Comparison of ENCODE assay signal across 18 cellular contexts in the genomic region with DNA sequence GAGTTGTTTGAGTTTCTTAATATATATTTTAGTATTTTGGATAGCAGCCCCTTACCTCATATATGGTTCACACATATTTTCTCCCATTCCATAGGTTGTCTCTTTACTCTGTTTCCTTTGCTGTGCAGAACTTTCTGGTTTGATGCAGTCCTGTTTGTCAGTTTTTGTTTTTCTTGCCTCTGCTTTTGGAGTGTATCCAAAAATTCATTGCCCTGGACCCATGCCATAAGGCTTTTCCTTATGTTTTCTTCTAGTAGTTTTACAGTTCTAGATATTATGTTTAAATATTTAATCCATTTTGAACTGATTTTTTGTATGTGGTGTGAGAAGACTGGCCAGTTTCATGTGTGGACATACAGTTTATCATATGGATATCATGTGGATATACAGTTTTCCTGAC. TPM values are rescaled to one million over a fixed set of nuclear protein-coding genes. Genes with fewer than 3 reads are reported as not detected.
DNase-seq lines count a peak whose midpoint lies in the region; ATAC-seq, FAIRE-seq and TF ChIP-seq lines count a peak whose summit lies in the region.
"Had no signal": no experiment of that assay in that cellular context is flagged by ENCODE, and none has a peak within 500 bp of the region (broad histone marks: within the 10 kb centered on the region; RNA-seq: fewer than 3 reads in every experiment).

No MANE protein-coding gene starts in this region.

- H3K9me3 ChIP-seq in K562 (replicated peaks; ENCODE audit: control insufficient read depth, insufficient read depth, low read depth, low read length): peaks cover 7% of the 10 kb centered on the region
- H3K9me3 ChIP-seq: BE2C had no signal

- intact Hi-C loops in K562 (cut with micrococcal nuclease): no loop called here

- no peaks in the 10 kb centered on the region for H3K4me1 ChIP-seq in K562 (replicated peaks in 1 of 2; ENCODE audit: control insufficient read depth in 2 of 2, insufficient read depth in 2 of 2, low read length in 2 of 2)
- H3K4me1 ChIP-seq: A549, BE2C had no signal

- TF ChIP-seq CTCF in K562 (IDR thresholded peaks at IDR 0.05 in 2 of 3, conservative IDR thresholded peaks at IDR 0.05 in 1 of 3; ENCODE audit: insufficient read depth in 2 of 3, low read depth in 1 of 3, low read length in 3 of 3): no peak
- no peak for TF ChIP-seq CTCF in fibroblast of pulmonary artery (IDR thresholded peaks at IDR 0.05; ENCODE audit: low read length, missing control alignments)
- no peak for TF ChIP-seq CTCF in retinal pigment epithelial cell (conservative IDR thresholded peaks at IDR 0.05; ENCODE audit: low read depth, low read length)

- no TSS peak for BruUV-seq in K562 (replicated peaks; lab: Mats Ljungman, UMichigan)

- no peak for TF ChIP-seq RAD21 in K562 (CRISPR knock-in tag; conservative IDR thresholded peaks at IDR 0.05 in 1 of 2, IDR thresholded peaks at IDR 0.05 in 1 of 2)

- no peak for DNase-seq in K562 (ENCODE audit: extremely low read depth in 1 of 4, low spot score in 3 of 4)
- DNase-seq in dermis blood vessel endothelial cell: peak; percentile 43
- peak; percentile 35 for DNase-seq in fibroblast of pulmonary artery (ENCODE audit: low read depth)
- peak; percentile 3 for DNase-seq in retinal pigment epithelial cell (ENCODE audit: low read depth)
- DNase-seq in cerebellar cortex (ENCODE audit: low spot score): no peak
- DNase-seq in cortex of kidney (lab: John Stamatoyannopoulos, UW): no peak
- DNase-seq: BE2C; CD4-positive, alpha-beta memory T cell; DMS153; GF-D8; HCEC 1CT; HFFc6 had no signal

- POLR2A ChIA-PET in K562 (lab: Yijun Ruan, JAX): no interaction called here

- in situ Hi-C loops in K562 (cut with MboI): no loop called here

- H3K9ac ChIP-seq in K562 (ENCODE audit: insufficient read depth in 1 of 2, low read depth in 2 of 2, low read length in 2 of 2): no peak overlapping the region

- FAIRE-seq in K562 (lab: Jason Lieb, UNC): no peak
- FAIRE-seq: A549, D721Med, GM19239 had no signal

- no peak overlapping the region for H2AFZ ChIP-seq in K562 (ENCODE audit: low read depth, low read length)

- no peak for TF ChIP-seq EP300 in K562 (IDR thresholded peaks at IDR 0.05; ENCODE audit: low read length)

- CTCF ChIA-PET in K562 (lab: Yijun Ruan, JAX; ENCODE audit: low intra/inter-chr PET ratio): no interaction called here

- H3K79me2 ChIP-seq in K562 (ENCODE audit: control insufficient read depth, insufficient read depth, low read length): peaks cover 20% of the 10 kb centered on the region; the same call in 2 of the 3 replicates

- no peak for TF ChIP-seq POLR2A in K562 (conservative IDR thresholded peaks at IDR 0.05)

- ATAC-seq in K562: no peak
- no peak for ATAC-seq in activated CD4-positive, CD25-positive, alpha-beta regulatory T cell treated with anti-CD3 and anti-CD28 coated beads, Interleukin-2, amount 50 U/mL, for 24 hours
- ATAC-seq: A549 had no signal

- no peak overlapping the region for H3K4me3 ChIP-seq in K562
- no peak overlapping the region for H3K4me3 ChIP-seq in fibroblast of pulmonary artery (replicated peaks; ENCODE audit: low read depth, low read length)
- no peak overlapping the region for H3K4me3 ChIP-seq in retinal pigment epithelial cell (ENCODE audit: low read length)
- H3K4me3 ChIP-seq: A549 had no signal

- H4K20me1 ChIP-seq in K562 (replicated peaks; ENCODE audit: control insufficient read depth, insufficient read depth, low read length): no peaks in the 10 kb centered on the region

- no peak overlapping the region for H3K27ac ChIP-seq in K562 (ENCODE audit: extremely low read depth, low read depth, low read length)
- H3K27ac ChIP-seq: A549, C4-2B, HL-60 had no signal

- no peaks in the 10 kb centered on the region for H3K27me3 ChIP-seq in K562 (ENCODE audit: control insufficient read depth in 2 of 2, insufficient read depth in 2 of 2, low read length in 2 of 2)
- H3K27me3 ChIP-seq: BE2C had no signal

- H3K4me2 ChIP-seq in K562 (ENCODE audit: insufficient read depth, low read length): no peak overlapping the region
- H3K4me2 ChIP-seq: A549 had no signal

- H3K36me3 ChIP-seq in K562 (ENCODE audit: control insufficient read depth, insufficient read depth, low read length): peaks cover 70% of the 10 kb centered on the region

- no peaks in the 10 kb centered on the region for H3K9me1 ChIP-seq in K562 (ENCODE audit: control insufficient read depth, insufficient read depth, low read length)

TF ChIP-seq in K562, 482 proteins besides CTCF, POLR2A, EP300 and RAD21:
- TF ChIP-seq NFIC (IDR thresholded peaks at IDR 0.05): peak; percentile 53
- no peak for TF ChIP-seq SMAD1 (IDR thresholded peaks at IDR 0.05; ENCODE audit: low read depth, low read length, partially characterized antibody)

RNA-seq across cellular contexts. Expression of gene NUDT6, which starts 58.5 kb away (rescaled TPM):
- 8.0 and 16.1 TPM in 2 replicates for total RNA-seq in K562 (2011; cell fraction: chromatin; rRNA removed; ENCODE audit: low replicate concordance)
- 4.2 and 5.0 TPM in 2 replicates for total RNA-seq in K562 (2011; cell fraction: nucleolus; rRNA removed)
- total RNA-seq in K562 (2011; cell fraction: nucleoplasm; rRNA removed): 9.4 and 12.9 TPM in 2 replicates
- 7.8 and 13.1 TPM in 2 replicates for total RNA-seq in K562 (2014; rRNA removed)
- 12.5 and 13.3 TPM in 2 replicates for total RNA-seq in K562 (2014; rRNA removed; fragmentation: Illumina TruSeq; extraction: Trizol)
- total RNA-seq in K562 (2015; rRNA removed; fragmentation: Illumina TruSeq; extraction: Trizol): 14.7 and 16.4 TPM in 2 replicates
- total RNA-seq in K562 (2021): 9.4 and 9.5 TPM in 2 replicates
- polyA plus RNA-seq in K562 (2011; rRNA removed): 11.1 and 13.7 TPM in 2 replicates
- 6.8 and 8.6 TPM in 2 replicates for polyA plus RNA-seq in K562 (2011; cell fraction: cytosol; rRNA removed)
- polyA plus RNA-seq in K562 (2011; cell fraction: nucleus; rRNA removed): 8.0 and 11.9 TPM in 2 replicates
- polyA plus RNA-seq in K562 (2012): 12.2 and 12.6 TPM in 2 replicates
- polyA plus RNA-seq in K562 (2014; fragmentation: Illumina TruSeq; extraction: Trizol): 7.8 and 11.0 TPM in 2 replicates
- polyA plus RNA-seq in K562 (2014; fragmentation: Nextera tagmentation; extraction: Ambion mirVana): 10 to 100 TPM; 15.5 to 18.1 TPM
- 13.0 and 13.4 TPM in 2 replicates for polyA plus RNA-seq in K562 (2014; rRNA removed)
- 12.6 and 15.2 TPM in 2 replicates for polyA minus RNA-seq in K562 (2011; rRNA and poly(A)+ RNA removed)
- polyA minus RNA-seq in K562 (2011; cell fraction: cytosol; rRNA and poly(A)+ RNA removed): 3.2 and 4.6 TPM in 2 replicates
- 9.8 and 17.5 TPM in 2 replicates for polyA minus RNA-seq in K562 (2011; cell fraction: nucleus; rRNA and poly(A)+ RNA removed)
- 7.4 and 10.0 TPM in 2 replicates for total RNA-seq in dermis blood vessel endothelial cell

Comparison
In these comparisons a context has a peak if more than half of its experiments do, and no peak if none do; other contexts are left out.
1. DNase-seq: peak in dermis blood vessel endothelial cell (single experiment), fibroblast of pulmonary artery (single experiment) and retinal pigment epithelial cell (single experiment); none in K562 (0 of 4), cerebellar cortex (single experiment) and cortex of kidney (single experiment).